9 cellular contexts compared by ENCODE assay signal in the genomic region with DNA sequence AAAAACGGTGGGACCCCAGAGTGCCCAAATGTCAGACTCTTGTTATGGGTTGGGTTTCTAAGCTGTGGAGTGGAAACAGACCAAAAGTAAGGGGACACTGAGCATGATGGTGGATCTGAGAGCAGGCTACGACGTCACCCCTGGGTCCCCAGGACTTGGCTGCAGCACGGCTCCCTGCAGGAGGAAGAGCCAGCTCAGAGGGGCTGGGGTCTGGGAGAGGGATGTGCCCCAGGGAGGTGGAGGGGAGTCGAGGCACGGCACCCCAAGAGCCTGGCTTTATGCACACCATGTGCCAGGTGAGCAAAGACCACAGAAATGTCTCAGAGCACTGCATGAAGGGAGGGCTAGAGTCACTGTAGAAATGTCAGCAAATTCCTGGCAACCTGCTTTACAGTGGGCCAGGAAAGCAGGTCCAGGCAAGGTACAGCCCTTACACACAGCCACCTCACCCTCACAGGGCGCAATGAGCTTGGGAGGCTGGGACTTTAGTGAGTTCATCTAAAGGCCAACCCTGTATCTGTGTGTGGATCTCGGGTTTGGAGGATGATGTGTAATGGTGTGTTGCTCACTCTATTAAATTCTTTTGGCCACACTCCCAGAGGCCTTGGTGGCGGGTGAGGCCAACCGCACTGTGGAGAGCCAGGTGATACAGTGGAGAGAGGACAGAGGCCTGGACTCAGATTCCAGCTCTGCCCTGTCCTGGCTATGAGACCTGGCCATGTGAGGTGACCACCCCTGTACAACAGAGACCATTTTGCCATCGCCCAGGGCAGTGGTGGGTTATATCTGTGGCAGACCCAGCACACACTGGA. TPM values are rescaled to one million over a fixed set of nuclear protein-coding genes. Genes with fewer than 3 reads are reported as not detected.
DNase-seq lines count a peak whose midpoint lies in the region; ATAC-seq, FAIRE-seq and TF ChIP-seq lines count a peak whose summit lies in the region.
"Had no signal": no experiment of that assay in that cellular context is flagged by ENCODE, and none has a peak within 500 bp of the region (broad histone marks: within the 10 kb centered on the region; RNA-seq: fewer than 3 reads in every experiment).

No MANE protein-coding gene starts in this region.

- 91% methylated on average over 8 of the region's 11 CpGs for WGBS in HepG2 (ENCODE audit: low lambda C conversion rate)

- H3K27me3 ChIP-seq in HepG2 (ENCODE audit: control insufficient read depth in 1 of 2, insufficient read depth in 2 of 2, low read length in 2 of 2), result no peaks in the 10 kb centered on the region

- peaks cover 37 to 82% of the 10 kb centered on the region in 2 experiments for H3K36me3 ChIP-seq in HepG2 (replicated peaks in 1 of 2; ENCODE audit: control insufficient read depth in 1 of 2, insufficient read depth in 2 of 2, low read length in 2 of 2)

- POLR2A ChIA-PET in AG04449 (lab: Yijun Ruan, JAX), result interaction anchor here (0.7 to 0.9 kb wide), 2 partner anchors 10 to 13 kb away, joined by 3 to 4 read pairs; no protein-coding TSS in a partner anchor
- POLR2A ChIA-PET in HepG2 (lab: Yijun Ruan, JAX), result interaction anchor here (1.2 to 1.6 kb wide), 3 partner anchors 14 to 67 kb away, joined by 3 to 6 read pairs (median 3); partner anchors contain the start of gene CTSH

- CTCF ChIA-PET in AG04449 (lab: Yijun Ruan, JAX) (interaction anchor here (1.3 kb wide), 1 partner anchor 254 kb away, joined by 5 read pairs; no protein-coding TSS in a partner anchor), HepG2 (lab: Yijun Ruan, JAX; ENCODE audit: low intra/inter-chr PET ratio, low total read pairs) (no interaction called here)
- CTCF ChIA-PET in activated naive CD4-positive, alpha-beta T cell treated with anti-CD3 and anti-CD28 coated beads for 36 hours (lab: Charles Lee), result no interaction called here

- H3K9ac ChIP-seq in HepG2 (ENCODE audit: insufficient read depth, low read depth, low read length), result no peak overlapping the region

- H3K4me1 Mint-ChIP-seq in HFFc6 (ENCODE audit: low read depth), result peaks cover 15% of the 10 kb centered on the region
- H3K4me1 Mint-ChIP-seq in natural killer cell, result no peaks in the 10 kb centered on the region
- no peaks in the 10 kb centered on the region for H3K4me1 Mint-ChIP-seq in activated naive CD4-positive, alpha-beta T cell treated with anti-CD3 and anti-CD28 coated beads for 36 hours (ENCODE audit: low read depth)

- H3K9me3 ChIP-seq in HepG2 (ENCODE audit: low read length), result no peaks in the 10 kb centered on the region

- TF ChIP-seq EP300 in HepG2 (IDR thresholded peaks at IDR 0.05; ENCODE audit: low read depth in 2 of 2, low read length in 2 of 2) (no peak), HepG2 (CRISPR knock-in tag; IDR thresholded peaks at IDR 0.05; ENCODE audit: borderline replicate concordance) (no peak)

- no peak overlapping the region for H3K27ac ChIP-seq in HepG2 (ENCODE audit: extremely low read length, insufficient read depth, low read length)

- no peaks in the 10 kb centered on the region for H3K4me1 ChIP-seq in HepG2 (ENCODE audit: insufficient read depth, low read length)

- no peak overlapping the region for H3K4me3 ChIP-seq in AG04449 (ENCODE audit: low read depth, low read length)
- H3K4me3 ChIP-seq in astrocyte of the cerebellum (ENCODE audit: low read depth, low read length), result no peak overlapping the region
- H3K4me3 ChIP-seq in HepG2 (replicated peaks in 1 of 3; ENCODE audit: insufficient read depth in 1 of 3, low read depth in 2 of 3, low read length in 3 of 3), result no peak overlapping the region

- peaks cover 40% of the 10 kb centered on the region for H3K27me3 Mint-ChIP-seq in HFFc6 (ENCODE audit: insufficient read depth)
- no peaks in the 10 kb centered on the region for H3K27me3 Mint-ChIP-seq in natural killer cell (ENCODE audit: low read depth in 2 of 2)
- H3K27me3 Mint-ChIP-seq in activated naive CD4-positive, alpha-beta T cell treated with anti-CD3 and anti-CD28 coated beads for 36 hours (ENCODE audit: low read depth), result no peaks in the 10 kb centered on the region
- H3K27me3 Mint-ChIP-seq: naive B cell had no signal

- in situ Hi-C loops in astrocyte of the cerebellum (cut with HindIII; ENCODE audit: low sequenced_read_pairs) (no loop called here), HepG2 (cut with HindIII; ENCODE audit: extremely low pct_ligation_motif_present, low pct_unique_long_range_greater_than_20kb) (no loop called here)

- no peak for TF ChIP-seq RAD21 in HepG2 (CRISPR knock-in tag; IDR thresholded peaks at IDR 0.05)

- H3K27ac Mint-ChIP-seq in HFFc6 (peak overlapping the region; percentile 26; the same call in 1 of the 2 replicates), natural killer cell (no peak overlapping the region)
- no peak overlapping the region for H3K27ac Mint-ChIP-seq in activated naive CD4-positive, alpha-beta T cell treated with anti-CD3 and anti-CD28 coated beads for 36 hours

- H3K4me3 Mint-ChIP-seq in HFFc6, result no peak overlapping the region
- no peak overlapping the region for H3K4me3 Mint-ChIP-seq in natural killer cell
- no peak overlapping the region for H3K4me3 Mint-ChIP-seq in activated naive CD4-positive, alpha-beta T cell treated with anti-CD3 and anti-CD28 coated beads for 36 hours
- H3K4me3 Mint-ChIP-seq: naive B cell had no signal

- no peaks in the 10 kb centered on the region for H4K20me1 ChIP-seq in HepG2 (ENCODE audit: insufficient read depth, low read length)

- H3K36me3 Mint-ChIP-seq in HFFc6 (ENCODE audit: low read depth) (no peaks in the 10 kb centered on the region), natural killer cell (no peaks in the 10 kb centered on the region)
- H3K36me3 Mint-ChIP-seq in activated naive CD4-positive, alpha-beta T cell treated with anti-CD3 and anti-CD28 coated beads for 36 hours (ENCODE audit: low read depth), result no peaks in the 10 kb centered on the region

- no peaks in the 10 kb centered on the region for H3K79me2 ChIP-seq in HepG2 (ENCODE audit: insufficient read depth, low read length)

- DNase-seq in AG04449 (ENCODE audit: low read depth, low spot score), result peak; percentile 74
- peak; percentile 95 for DNase-seq in HFFc6
- DNase-seq in astrocyte of the cerebellum (ENCODE audit: low read depth), result peak; percentile 87
- DNase-seq in HepG2 (ENCODE audit: low spot score), result no peak
- DNase-seq in natural killer cell, result no peak
- no peak for DNase-seq in DMS53 treated with DMSO at 0.1 percent for 48 hours (lab: John Stamatoyannopoulos, UW; ENCODE audit: unreplicated experiment)
- no peak for DNase-seq in activated naive CD4-positive, alpha-beta T cell treated with anti-CD3 and anti-CD28 coated beads for 36 hours
- DNase-seq: naive B cell had no signal

- H2AFZ ChIP-seq in HepG2 (ENCODE audit: low read length), result no peak overlapping the region

- BruUV-seq in HepG2 (replicated peaks; lab: Mats Ljungman, UMichigan), result no TSS peak

- no peak for FAIRE-seq in HepG2 (lab: Jason Lieb, UNC)

- ATAC-seq in HepG2 (peak; percentile 10; the same call in 2 of the 3 replicates), HG03571 (IDR thresholded peaks at IDR 0.05; ENCODE audit: unreplicated experiment) (no peak), natural killer cell (no peak)

- intact Hi-C loops in HepG2 (cut with micrococcal nuclease; ENCODE audit: unreplicated experiment) (no loop called here), natural killer cell (cut with micrococcal nuclease) (no loop called here)
- intact Hi-C loops in activated naive CD4-positive, alpha-beta T cell treated with anti-CD3 and anti-CD28 coated beads for 36 hours (cut with micrococcal nuclease), result no loop called here

- no peak overlapping the region for H3K4me2 ChIP-seq in HepG2 (ENCODE audit: low read depth, low read length)

- no peaks in the 10 kb centered on the region for H3K9me3 Mint-ChIP-seq in HFFc6
- H3K9me3 Mint-ChIP-seq in natural killer cell, result no peaks in the 10 kb centered on the region
- no peaks in the 10 kb centered on the region for H3K9me3 Mint-ChIP-seq in activated naive CD4-positive, alpha-beta T cell treated with anti-CD3 and anti-CD28 coated beads for 36 hours
- H3K9me3 Mint-ChIP-seq: naive B cell had no signal

- peak in 1 of 2 experiments; percentile 17; a peak in 1 of 4 replicates for TF ChIP-seq POLR2A in HepG2 (IDR thresholded peaks at IDR 0.05; ENCODE audit: insufficient read depth in 1 of 2, low read depth in 2 of 2, low read length in 2 of 2)

- no peak for TF ChIP-seq CTCF in AG04449 (IDR thresholded peaks at IDR 0.05; ENCODE audit: insufficient read depth, low read length, missing control alignments)
- no peak for TF ChIP-seq CTCF in HFFc6 (IDR thresholded peaks at IDR 0.05)
- no peak for TF ChIP-seq CTCF in astrocyte of the cerebellum (IDR thresholded peaks at IDR 0.05; ENCODE audit: low read depth, low read length, missing control alignments)
- no peak for TF ChIP-seq CTCF in HepG2 (CRISPR knock-in tag; IDR thresholded peaks at IDR 0.05)
- TF ChIP-seq CTCF in natural killer cell (IDR thresholded peaks at IDR 0.05), result no peak

RNA-seq across cellular contexts. Expression of gene CTSH, which starts 14.1 kb away (rescaled TPM):
- total RNA-seq in HFFc6 (2021; fragmentation: NEBNext Ultra II Directional; extraction: Animal tissue kit (Norgen Biotek cat#: 25700)), result under 1 TPM in 5 of 6 experiments, not detected in 1; 0.20 to 0.53 (median 0.38) TPM
- total RNA-seq in HepG2 (2016; rRNA removed; fragmentation: Illumina TruSeq; extraction: Trizol) (145 and 265 TPM in 2 replicates), natural killer cell (10 to 100 TPM in 1 of 3 donors, 1 to 10 TPM in 2; 8.8 to 18.1 (median 9.7) TPM)
- total RNA-seq in HepG2 (2016; cell fraction: cytosol; rRNA removed; fragmentation: Illumina TruSeq; extraction: Trizol; ENCODE audit: low read depth), result 38.3 and 41.8 TPM in 2 replicates
- 147 and 263 TPM in 2 replicates for total RNA-seq in HepG2 (2016; cell fraction: insoluble cytoplasmic fraction; rRNA removed; fragmentation: Illumina TruSeq; extraction: Trizol)
- 76.7 and 76.8 TPM in 2 replicates for total RNA-seq in HepG2 (2016; cell fraction: membrane; rRNA removed; fragmentation: Illumina TruSeq; extraction: Trizol)
- 192 and 212 TPM in 2 replicates for total RNA-seq in HepG2 (2016; cell fraction: nucleus; rRNA removed; fragmentation: Illumina TruSeq; extraction: Trizol)
- polyA plus RNA-seq in HepG2 (2011; rRNA removed), result 653 and 707 TPM in 2 replicates
- 619 and 690 TPM in 2 replicates for polyA plus RNA-seq in HepG2 (2011; cell fraction: cytosol; rRNA removed)
- polyA plus RNA-seq in HepG2 (2011; cell fraction: nucleus; rRNA removed), result 438 and 468 TPM in 2 replicates
- 370 and 429 TPM in 2 replicates for polyA plus RNA-seq in HepG2 (2012)
- 85.5 and 99.3 TPM in 2 replicates for polyA plus RNA-seq in HepG2 (2016; cell fraction: cytosol; fragmentation: Illumina TruSeq; extraction: Trizol; ENCODE audit: low read depth)
- polyA plus RNA-seq in HepG2 (2016; cell fraction: insoluble cytoplasmic fraction; fragmentation: Illumina TruSeq; extraction: Trizol; ENCODE audit: low read depth), result 143 and 146 TPM in 2 replicates
- 90.8 and 95.9 TPM in 2 replicates for polyA plus RNA-seq in HepG2 (2016; cell fraction: membrane; fragmentation: Illumina TruSeq; extraction: Trizol; ENCODE audit: low read depth)
- polyA plus RNA-seq in HepG2 (2016; cell fraction: nucleus; fragmentation: Illumina TruSeq; extraction: Trizol; ENCODE audit: insufficient read depth, low read depth), result 337 and 346 TPM in 2 replicates
- 0.44 and 261 TPM in 2 replicates for polyA minus RNA-seq in HepG2 (2011; rRNA and poly(A)+ RNA removed; ENCODE audit: low replicate concordance)
- 172 and 190 TPM in 2 replicates for polyA minus RNA-seq in HepG2 (2011; cell fraction: cytosol; rRNA and poly(A)+ RNA removed)
- polyA minus RNA-seq in HepG2 (2011; cell fraction: nucleus; rRNA and poly(A)+ RNA removed), result 126 and 165 TPM in 2 replicates
- total RNA-seq in activated naive CD4-positive, alpha-beta T cell treated with anti-CD3 and anti-CD28 coated beads for 36 hours, result 1 to 10 TPM; 4.7 to 5.1 TPM

RNA-seq across cellular contexts. Expression of gene MORF4L1, which starts 58.1 kb away (rescaled TPM):
- 100 to 1,000 TPM; 346 to 512 (median 410) TPM for total RNA-seq in HFFc6 (2021; fragmentation: NEBNext Ultra II Directional; extraction: Animal tissue kit (Norgen Biotek cat#: 25700))
- total RNA-seq in HepG2 (2016; rRNA removed; fragmentation: Illumina TruSeq; extraction: Trizol), result 218 and 361 TPM in 2 replicates
- 66.4 and 72.5 TPM in 2 replicates for total RNA-seq in HepG2 (2016; cell fraction: cytosol; rRNA removed; fragmentation: Illumina TruSeq; extraction: Trizol; ENCODE audit: low read depth)
- 223 and 347 TPM in 2 replicates for total RNA-seq in HepG2 (2016; cell fraction: insoluble cytoplasmic fraction; rRNA removed; fragmentation: Illumina TruSeq; extraction: Trizol)
- 116 and 131 TPM in 2 replicates for total RNA-seq in HepG2 (2016; cell fraction: membrane; rRNA removed; fragmentation: Illumina TruSeq; extraction: Trizol)
- 154 and 168 TPM in 2 replicates for total RNA-seq in HepG2 (2016; cell fraction: nucleus; rRNA removed; fragmentation: Illumina TruSeq; extraction: Trizol)
- 182 and 219 TPM in 2 replicates for polyA plus RNA-seq in HepG2 (2011; rRNA removed)
- 86.8 and 139 TPM in 2 replicates for polyA plus RNA-seq in HepG2 (2011; cell fraction: cytosol; rRNA removed)
- polyA plus RNA-seq in HepG2 (2011; cell fraction: nucleus; rRNA removed), result 33.5 and 47.3 TPM in 2 replicates
- 278 and 287 TPM in 2 replicates for polyA plus RNA-seq in HepG2 (2012)
- 106 and 118 TPM in 2 replicates for polyA plus RNA-seq in HepG2 (2016; cell fraction: cytosol; fragmentation: Illumina TruSeq; extraction: Trizol; ENCODE audit: low read depth)
- 520 and 546 TPM in 2 replicates for polyA plus RNA-seq in HepG2 (2016; cell fraction: insoluble cytoplasmic fraction; fragmentation: Illumina TruSeq; extraction: Trizol; ENCODE audit: low read depth)
- polyA plus RNA-seq in HepG2 (2016; cell fraction: membrane; fragmentation: Illumina TruSeq; extraction: Trizol; ENCODE audit: low read depth), result 179 and 180 TPM in 2 replicates
- 220 and 225 TPM in 2 replicates for polyA plus RNA-seq in HepG2 (2016; cell fraction: nucleus; fragmentation: Illumina TruSeq; extraction: Trizol; ENCODE audit: insufficient read depth, low read depth)
- 31.6 and 63.1 TPM in 2 replicates for polyA minus RNA-seq in HepG2 (2011; rRNA and poly(A)+ RNA removed; ENCODE audit: low replicate concordance)
- 79.8 and 80.8 TPM in 2 replicates for polyA minus RNA-seq in HepG2 (2011; cell fraction: cytosol; rRNA and poly(A)+ RNA removed)
- polyA minus RNA-seq in HepG2 (2011; cell fraction: nucleus; rRNA and poly(A)+ RNA removed), result 155 and 159 TPM in 2 replicates
- total RNA-seq in natural killer cell, result 100 to 1,000 TPM; 316 to 348 (median 329) TPM
- total RNA-seq in activated naive CD4-positive, alpha-beta T cell treated with anti-CD3 and anti-CD28 coated beads for 36 hours, result 100 to 1,000 TPM; 299 to 338 TPM

Comparison
In these comparisons a context has a peak if more than half of its experiments do, and no peak if none do; other contexts are left out.
1. DNase-seq: peak in AG04449 (single experiment), HFFc6 (single experiment) and astrocyte of the cerebellum (single experiment); none in HepG2 (single experiment), natural killer cell (single experiment), DMS53 treated with DMSO at 0.1 percent for 48 hours (single experiment) and activated naive CD4-positive, alpha-beta T cell treated with anti-CD3 and anti-CD28 coated beads for 36 hours (single experiment).